ENCODE assay signal across 30 cellular contexts in the genomic region with DNA sequence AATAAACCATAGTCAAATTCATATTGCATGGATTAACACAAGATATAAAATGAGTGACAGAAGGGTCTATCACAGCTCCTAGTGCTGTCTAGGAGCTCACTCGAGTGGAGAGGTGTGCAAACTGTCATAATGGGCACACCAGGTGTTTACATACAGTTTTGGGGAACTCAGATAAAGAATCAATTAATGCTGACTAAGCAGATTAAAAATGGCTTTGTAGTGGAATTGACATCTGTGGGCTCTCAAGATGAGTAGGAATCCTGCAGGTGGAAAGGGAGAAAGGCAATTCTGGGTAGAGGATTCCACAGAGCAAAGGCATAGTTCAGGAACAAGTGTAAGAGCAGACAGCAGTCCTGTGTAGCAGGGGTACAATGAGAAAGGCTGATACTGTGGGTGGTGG.
"Had no signal": no experiment of that assay in that cellular context is flagged by ENCODE, and none has a peak within 500 bp of the region (broad histone marks: within the 10 kb centered on the region; RNA-seq: fewer than 3 reads in every experiment).

No MANE protein-coding gene starts in this region.

- H3K79me2 ChIP-seq: parathyroid adenoma had no signal

- H2AFZ ChIP-seq: neural progenitor cell, parathyroid adenoma had no signal

- H3K9ac ChIP-seq: neural progenitor cell, parathyroid adenoma had no signal

- FAIRE-seq: islet of Langerhans had no signal

- ATAC-seq: esophagus mucosa; gastroesophageal sphincter; heart right ventricle; left cardiac atrium; left lung; mucosa of descending colon; natural killer cell treated with Interleukin-12 subunit alpha and Interleukin-12 subunit beta and Interleukin-15 and Interleukin-18, amount 100 ng/mL, for 72 hours; sciatic nerve; stimulated activated naive CD8-positive, alpha-beta T cell treated with anti-CD3 and anti-CD28 coated beads, Interleukin-15, amount 100 ng/mL, for 72 hours; upper lobe of right lung had no signal

- H3K4me3 ChIP-seq: dorsolateral prefrontal cortex, gastroesophageal sphincter, heart right ventricle, left lung, mucosa of descending colon, neural progenitor cell, smooth muscle cell, suprapubic skin, transverse colon, upper lobe of right lung, uterus had no signal

- H3K27me3 ChIP-seq: dorsolateral prefrontal cortex, gastroesophageal sphincter, heart right ventricle, left lung, neural progenitor cell, suprapubic skin, transverse colon, upper lobe of right lung, uterus had no signal

- H3K36me3 ChIP-seq: gastroesophageal sphincter, heart right ventricle, left lung, neural progenitor cell, suprapubic skin, transverse colon, upper lobe of right lung, uterus had no signal

- H3K27ac ChIP-seq: epithelial cell of prostate, gastroesophageal sphincter, heart right ventricle, left lung, neural progenitor cell, parathyroid adenoma, suprapubic skin, transverse colon, upper lobe of right lung, uterus had no signal

- H3K9me3 ChIP-seq: gastroesophageal sphincter, heart right ventricle, left lung, mucosa of descending colon, suprapubic skin, transverse colon, upper lobe of right lung, uterus had no signal

- H3K4me1 ChIP-seq: gastroesophageal sphincter, heart right ventricle, left lung, neural progenitor cell, parathyroid adenoma, suprapubic skin, transverse colon, upper lobe of right lung, uterus had no signal

- H3K4me2 ChIP-seq: neural progenitor cell, smooth muscle cell had no signal

- DNase-seq: dorsolateral prefrontal cortex; effector CD8-positive, alpha-beta T cell; endodermal cell; foreskin fibroblast; heart right ventricle; hippocampal formation; left cardiac atrium; left lung; mesenchymal stem cell; mucosa of descending colon; naive B cell; stimulated activated CD4-positive, alpha-beta T cell treated with anti-CD3 and anti-CD28 coated beads, Interleukin-12 subunit alpha, Interleukin-12 subunit beta, amount 100 ng/mL, for 4 hours; stimulated activated CD4-positive, alpha-beta T cell treated with anti-CD3 and anti-CD28 coated beads, Interleukin-1b, Interleukin-23, amount 100 ng/mL, for 48 hours; stimulated activated CD4-positive, alpha-beta T cell treated with anti-CD3 and anti-CD28 coated beads, Interleukin-4, amount 100 ng/mL, for 1 hour; stimulated activated CD8-positive, alpha-beta memory T cell treated with anti-CD3 and anti-CD28 coated beads, Interleukin-4, amount 100 ng/mL, for 48 hours; stimulated activated naive CD4-positive, alpha-beta T cell; stimulated activated naive CD8-positive, alpha-beta T cell treated with anti-CD3 and anti-CD28 coated beads, Interleukin-15, amount 100 ng/mL, for 72 hours; transverse colon; upper lobe of right lung; uterus had no signal
